In genomic region chr7:44018857-44019807, GRCh38 we compare ENCODE assay signal across 8 cellular contexts. TPM values are rescaled to one million over a fixed set of nuclear protein-coding genes. Genes with fewer than 3 reads are reported as not detected.
DNase-seq lines count a peak whose midpoint lies in the region; ATAC-seq and TF ChIP-seq lines count a peak whose summit lies in the region.
"Not testable (repeated sequence)": the region's sequence is repeated elsewhere in the genome, so short reads cannot be mapped to it uniquely, and the experiment has no call there.

No MANE protein-coding gene starts in this region.

- H3K4me1 ChIP-seq in H9 (ENCODE audit: insufficient read depth, low read length); RWPE2 (ENCODE audit: insufficient read depth, poor library complexity, severe bottlenecking): not testable (repeated sequence)

- peak; percentile 47 for TF ChIP-seq EP300 in neural cell (conservative IDR thresholded peaks at IDR 0.05; ENCODE audit: poor library complexity, severe bottlenecking)

- H2BK120ac ChIP-seq in H9 (ENCODE audit: low read depth, low read length, poor library complexity, severe bottlenecking), result not testable (repeated sequence)

- not testable (repeated sequence) for H3K36me3 ChIP-seq in RWPE2 (ENCODE audit: low read depth); neural cell (ENCODE audit: insufficient read depth, low read length)

- H3K4me3 Mint-ChIP-seq in H9, result peak overlapping the region; percentile 86 to 91
- peak overlapping the region; percentile 87 for H3K4me3 Mint-ChIP-seq in stimulated activated naive CD8-positive, alpha-beta T cell treated with anti-CD3 and anti-CD28 coated beads, Interleukin-15, Interleukin-2, amounts not matched to agents 100 ng/mL and 50 ng/mL, for 24 hours

- H3K56ac ChIP-seq in H9 (ENCODE audit: insufficient read length, low read depth, low read length), result not testable (repeated sequence)

- H3K9me3 Mint-ChIP-seq in H9; stimulated activated naive CD8-positive, alpha-beta T cell treated with anti-CD3 and anti-CD28 coated beads, Interleukin-15, Interleukin-2, amounts not matched to agents 100 ng/mL and 50 ng/mL, for 24 hours: not testable (repeated sequence)

- H3K4me3 ChIP-seq in RWPE2 (ENCODE audit: severe bottlenecking), result peak overlapping the region; percentile 52
- H3K4me3 ChIP-seq in neural cell (ENCODE audit: low read length), result peak overlapping the region; percentile 67

- H3K9ac ChIP-seq in H9 (ENCODE audit: extremely low read depth, insufficient read length, low read length) (peak overlapping the region; percentile 79), neural cell (ENCODE audit: low read length) (peak overlapping the region; percentile 72)

- H3K79me2 ChIP-seq in H9 (ENCODE audit: insufficient read depth, low read length); neural cell (replicated peaks; ENCODE audit: insufficient read depth, low read length): not testable (repeated sequence)

- peak overlapping the region in 2 of 3 experiments; percentile 70 to 85; a peak in 3 of 7 replicates for H3K27ac Mint-ChIP-seq in H9
- H3K27ac Mint-ChIP-seq in stimulated activated naive CD8-positive, alpha-beta T cell treated with anti-CD3 and anti-CD28 coated beads, Interleukin-15, Interleukin-2, amounts not matched to agents 100 ng/mL and 50 ng/mL, for 24 hours, result peak overlapping the region; percentile 72

- not testable (repeated sequence) for H3K27ac ChIP-seq in H9 (ENCODE audit: insufficient read length, low read depth, low read length); RWPE2 (ENCODE audit: poor library complexity, severe bottlenecking)
- peak overlapping the region; percentile 77 for H3K27ac ChIP-seq in neural cell (ENCODE audit: low read length)

- H2BK5ac ChIP-seq in H9 (ENCODE audit: insufficient read length, low read length), result not testable (repeated sequence)

- H4K91ac ChIP-seq in H9 (ENCODE audit: insufficient read length, low read depth, low read length), result not testable (repeated sequence)

- H2BK20ac ChIP-seq in H9 (ENCODE audit: low read depth, low read length, poor library complexity, severe bottlenecking), result not testable (repeated sequence)

- H3K27me3 ChIP-seq in H9 (ENCODE audit: insufficient read depth, low read length); RWPE2 (ENCODE audit: insufficient read depth, poor library complexity, severe bottlenecking); neural cell (ENCODE audit: insufficient read depth, low read depth, low read length): not testable (repeated sequence)

- H3K4me1 Mint-ChIP-seq in H9, result not testable (repeated sequence)
- peaks cover 25% of the 10 kb centered on the region for H3K4me1 Mint-ChIP-seq in stimulated activated naive CD8-positive, alpha-beta T cell treated with anti-CD3 and anti-CD28 coated beads, Interleukin-15, Interleukin-2, amounts not matched to agents 100 ng/mL and 50 ng/mL, for 24 hours (ENCODE audit: low read depth)

- H2AK5ac ChIP-seq in H9 (ENCODE audit: insufficient read length, low read length), result not testable (repeated sequence)

- not testable (repeated sequence) for H2AFZ ChIP-seq in H9 (ENCODE audit: low read length)
- peak overlapping the region; percentile 21 for H2AFZ ChIP-seq in neural cell (ENCODE audit: low read depth, low read length)

- not testable (repeated sequence) for H4K8ac ChIP-seq in H9 (replicated peaks; ENCODE audit: insufficient read length, low read depth, low read length)

- not testable (repeated sequence) for TF ChIP-seq RAD21 in neural cell (conservative IDR thresholded peaks at IDR 0.05)

- not testable (repeated sequence) for H3K4ac ChIP-seq in H9 (ENCODE audit: low read depth, low read length)

- H3T11ph ChIP-seq in H9 (ENCODE audit: low read length), result not testable (repeated sequence)

- not testable (repeated sequence) for H2BK12ac ChIP-seq in H9 (ENCODE audit: insufficient read length, low read depth, low read length)

- not testable (repeated sequence) for H3K9me2 ChIP-seq in neural cell (ENCODE audit: insufficient read depth, low read length)

- not testable (repeated sequence) for H3K79me1 ChIP-seq in H9 (ENCODE audit: insufficient read depth, low read depth, low read length, poor library complexity, severe bottlenecking)

- peak; percentile 94 for DNase-seq in GF-D8 (lab: John Stamatoyannopoulos, UW)
- peak; percentile 96 for DNase-seq in H9
- peak; percentile 97 for DNase-seq in LoVo (ENCODE audit: low spot score)
- DNase-seq in RWPE2 (ENCODE audit: low spot score), result peak; percentile 93
- peak; percentile 99 for DNase-seq in activated effector memory CD4-positive, alpha-beta T cell treated with Interleukin-2 at 50 U/mL for 16 hours
- peak; percentile 90 for DNase-seq in fibroblast of the conjunctiva (ENCODE audit: low read depth)

- no CpG with 5 or more reads among the region's 63 CpGs for WGBS in H9 (ENCODE audit: extremely low coverage, insufficient read length, low lambda C conversion rate)

- not testable (repeated sequence) for H3K18ac ChIP-seq in H9 (ENCODE audit: insufficient read length, low read depth, low read length)

- not testable (repeated sequence) for H4K5ac ChIP-seq in H9 (ENCODE audit: insufficient read length, low read depth, low read length)

- H4K20me1 ChIP-seq in H9 (ENCODE audit: control insufficient read depth, insufficient read depth, insufficient read length); neural cell (ENCODE audit: insufficient read depth): not testable (repeated sequence)

- not testable (repeated sequence) for H3K9me3 ChIP-seq in H9 (ENCODE audit: control insufficient read depth, low read depth, low read length); RWPE2 (ENCODE audit: severe bottlenecking); neural cell (ENCODE audit: low read length)

- not testable (repeated sequence) for H3K27me3 Mint-ChIP-seq in H9 (ENCODE audit: low read depth); stimulated activated naive CD8-positive, alpha-beta T cell treated with anti-CD3 and anti-CD28 coated beads, Interleukin-15, Interleukin-2, amounts not matched to agents 100 ng/mL and 50 ng/mL, for 24 hours

- H3K23me2 ChIP-seq in H9 (ENCODE audit: insufficient read length, low read depth, low read length, poor library complexity, severe bottlenecking), result not testable (repeated sequence)

- H2BK15ac ChIP-seq in H9 (ENCODE audit: low read depth, low read length), result not testable (repeated sequence)

- not testable (repeated sequence) for H3K36me3 Mint-ChIP-seq in H9 (ENCODE audit: insufficient read depth in 1 of 3, low read depth in 3 of 3); stimulated activated naive CD8-positive, alpha-beta T cell treated with anti-CD3 and anti-CD28 coated beads, Interleukin-15, Interleukin-2, amounts not matched to agents 100 ng/mL and 50 ng/mL, for 24 hours (ENCODE audit: low read depth)

- TF ChIP-seq CTCF in H9 (conservative IDR thresholded peaks at IDR 0.05) (peak; percentile 85), RWPE2 (IDR thresholded peaks at IDR 0.05; ENCODE audit: poor library complexity, severe bottlenecking) (peak; percentile 89), neural cell (IDR thresholded peaks at IDR 0.05; ENCODE audit: poor library complexity, severe bottlenecking) (peak; percentile 97)

- not testable (repeated sequence) for H3K14ac ChIP-seq in H9 (ENCODE audit: insufficient read depth, low read length)

- H3K4me2 ChIP-seq in H9 (ENCODE audit: insufficient read depth, insufficient read length, low read length), result peak overlapping the region; percentile 65
- H3K4me2 ChIP-seq in neural cell (ENCODE audit: low read length), result not testable (repeated sequence)

- not testable (repeated sequence) for H3F3A ChIP-seq in neural cell (ENCODE audit: insufficient read depth, low read length, poor library complexity, severe bottlenecking)

- not testable (repeated sequence) for H3K23ac ChIP-seq in H9 (ENCODE audit: insufficient read length, low read depth, low read length)

- ATAC-seq in RWPE2 (ENCODE audit: low read depth), result peak; percentile 90

TF ChIP-seq in neural cell, 6 proteins besides CTCF, POLR2A, EP300 and RAD21:
- peak; percentile 59 for TF ChIP-seq SMC3 (conservative IDR thresholded peaks at IDR 0.05; ENCODE audit: poor library complexity)
- TF ChIP-seq MXI1 (conservative IDR thresholded peaks at IDR 0.05; ENCODE audit: poor library complexity, severe bottlenecking), result peak; percentile 78
- peak; percentile 74 for TF ChIP-seq POLR2AphosphoS5 (IDR thresholded peaks at IDR 0.05)
- TF ChIP-seq REST (IDR thresholded peaks at IDR 0.05; ENCODE audit: borderline replicate concordance), result peak; percentile 70
- peak; percentile 36 for TF ChIP-seq TAF1 (IDR thresholded peaks at IDR 0.05; ENCODE audit: low read depth)

RNA-seq across cellular contexts. Expression of gene SPDYE1, which starts 21.4 kb away (rescaled TPM):
- total RNA-seq in H9 (2021), result not detected in 2 replicates
- not detected in 2 replicates for polyA plus RNA-seq in neural cell
- polyA minus RNA-seq in neural cell, result not detected in 2 replicates

RNA-seq across cellular contexts. Expression of gene DBNL, which starts 25.4 kb away (rescaled TPM):
- 51.3 and 52.8 TPM in 2 replicates for total RNA-seq in H9 (2021)
- polyA plus RNA-seq in neural cell, result 124 and 136 TPM in 2 replicates
- 104 and 109 TPM in 2 replicates for polyA minus RNA-seq in neural cell

RNA-seq across cellular contexts. Expression of gene PGAM2, which starts 46.2 kb away (rescaled TPM):
- total RNA-seq in H9 (2021), result 5.6 and 8.7 TPM in 2 replicates
- not detected in 2 replicates for polyA plus RNA-seq in neural cell
- polyA minus RNA-seq in neural cell, result 0.81 TPM in 1 of 2 replicates, not detected in the other
